In the genomic region with DNA sequence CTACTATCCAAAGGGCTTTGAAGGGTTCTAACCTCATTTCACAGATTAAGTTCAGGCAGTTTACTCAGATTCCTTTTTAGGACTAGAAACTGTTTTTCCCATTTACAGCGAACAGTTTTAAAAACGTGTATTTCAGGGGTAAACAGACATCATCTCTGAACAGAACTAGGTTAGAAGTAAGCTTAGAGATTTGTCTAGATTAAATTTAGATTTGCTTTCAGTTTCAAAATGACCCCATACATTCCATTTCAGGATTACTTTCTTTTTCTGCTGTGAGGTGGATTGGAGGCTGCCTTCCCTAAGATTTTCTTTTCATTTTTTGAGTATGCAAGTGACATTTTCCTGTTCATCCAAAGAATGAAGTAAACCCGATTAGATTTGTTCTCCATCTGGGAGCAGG, we compare ENCODE assay signal across 15 cellular contexts.
"Had no signal": no experiment of that assay in that cellular context is flagged by ENCODE, and none has a peak within 500 bp of the region (broad histone marks: within the 10 kb centered on the region; RNA-seq: fewer than 3 reads in every experiment).

No MANE protein-coding gene starts in this region.

- H3K9ac ChIP-seq: neural progenitor cell had no signal

- H3K4me3 Mint-ChIP-seq: endodermal cell, neural progenitor cell, type B pancreatic cell had no signal

- H3K4me3 ChIP-seq: breast epithelium, hepatocyte, left ventricle myocardium inferior, neural progenitor cell, pancreas had no signal

- DNase-seq: activated CD4-positive, alpha-beta T cell treated with anti-CD3 and anti-CD28 coated beads, Interleukin-2, amount 50 U/mL, for 4 hours; activated CD4-positive, CD25-positive, alpha-beta regulatory T cell treated with anti-CD3 and anti-CD28 coated beads, Interleukin-2, amount 50 U/mL, for 72 hours; aorta; dermis blood vessel endothelial cell; endodermal cell; erythroblast; kidney; left ventricle myocardium inferior; pancreas; stimulated activated CD4-positive, alpha-beta T cell treated with anti-CD3 and anti-CD28 coated beads, Interleukin-12 subunit alpha, Interleukin-12 subunit beta, amount 100 ng/mL, for 4 hours; stimulated activated naive CD4-positive, alpha-beta T cell had no signal

- H3K27me3 Mint-ChIP-seq: type B pancreatic cell had no signal

- H3K36me3 ChIP-seq: breast epithelium, left ventricle myocardium inferior, neural progenitor cell, pancreas had no signal

- H3K4me1 Mint-ChIP-seq: endodermal cell, neural progenitor cell had no signal

- H3K4me1 ChIP-seq: breast epithelium, left ventricle myocardium inferior, neural progenitor cell, pancreas had no signal

- H3K27me3 ChIP-seq: breast epithelium, hepatocyte, neural progenitor cell, pancreas had no signal

- H3K36me3 Mint-ChIP-seq: neural progenitor cell, type B pancreatic cell had no signal

- H3K4me2 ChIP-seq: hepatocyte, neural progenitor cell had no signal

- H2AFZ ChIP-seq: hepatocyte, neural progenitor cell had no signal

- H3K79me2 ChIP-seq: hepatocyte had no signal

- H3K27ac Mint-ChIP-seq: endodermal cell, neural progenitor cell, type B pancreatic cell had no signal

- H3K27ac ChIP-seq: breast epithelium, hepatocyte, left ventricle myocardium inferior, neural progenitor cell, pancreas had no signal

- ATAC-seq: pancreas had no signal
